8 cellular contexts compared by ENCODE assay signal in genomic region chr3:41961061-41961749, GRCh38. TPM values are rescaled to one million over a fixed set of nuclear protein-coding genes. Genes with fewer than 3 reads are reported as not detected.
A peak's percentile ranks its signal among the peaks of the same experiment; 100 is the strongest.
DNase-seq lines count a peak whose midpoint lies in the region; ATAC-seq and TF ChIP-seq lines count a peak whose summit lies in the region.

No MANE protein-coding gene starts in this region.

- peak overlapping the region; percentile 78 for H3K4me2 ChIP-seq in KMS-11

- no peaks in the 10 kb centered on the region for H3K79me2 ChIP-seq in KMS-11 (ENCODE audit: insufficient read depth, low read depth)

- H4K20me1 ChIP-seq in KMS-11 (ENCODE audit: insufficient read depth): no peaks in the 10 kb centered on the region

- no peak for TF ChIP-seq POLR2A in sigmoid colon (IDR thresholded peaks at IDR 0.05)

- peak overlapping the region; percentile 63; the same call in 1 of the 2 replicates for H3K9ac ChIP-seq in KMS-11

- TF ChIP-seq CTCF in KMS-11 (conservative IDR thresholded peaks at IDR 0.05; ENCODE audit: low read depth, low read length) (no peak), astrocyte of the spinal cord (IDR thresholded peaks at IDR 0.05; ENCODE audit: low read depth, low read length) (no peak), sigmoid colon (IDR thresholded peaks at IDR 0.05) (no peak)

- peak overlapping the region; percentile 96 for H2AFZ ChIP-seq in KMS-11 (ENCODE audit: low read depth)

- intact Hi-C loops in sigmoid colon (cut with DNase I): loop anchor here (1.0 to 10.0 kb wide), 3 partner anchors 53 to 1504 kb away; partner anchors contain the start of gene RPL14

- no peaks in the 10 kb centered on the region for H3K9me3 ChIP-seq in T-helper 17 cell (ENCODE audit: control insufficient read depth, low read length, poor library complexity, severe bottlenecking)
- no peaks in the 10 kb centered on the region for H3K9me3 ChIP-seq in sigmoid colon

- no peaks in the 10 kb centered on the region for H3K36me3 ChIP-seq in KMS-11 (ENCODE audit: insufficient read depth)
- no peaks in the 10 kb centered on the region for H3K36me3 ChIP-seq in sigmoid colon

- ATAC-seq in GM21723 (IDR thresholded peaks at IDR 0.05; ENCODE audit: unreplicated experiment) (peak; percentile 28), T-helper 17 cell (peak; percentile 56), HG02798 (IDR thresholded peaks at IDR 0.05; ENCODE audit: poor library complexity, unreplicated experiment) (no peak)

- H3K27me3 ChIP-seq in KMS-11 (ENCODE audit: insufficient read depth, low read depth) (no peaks in the 10 kb centered on the region), sigmoid colon (no peaks in the 10 kb centered on the region)

- H3K4me3 ChIP-seq in KMS-11 (IDR thresholded peaks at IDR 0.05; ENCODE audit: insufficient read depth, low read depth, low read length): peak overlapping the region; percentile 47
- peak overlapping the region; percentile 95 for H3K4me3 ChIP-seq in astrocyte of the spinal cord (ENCODE audit: low read depth, low read length)
- peak overlapping the region; percentile 91 for H3K4me3 ChIP-seq in iPS-11a (ENCODE audit: low read depth, low read length)
- H3K4me3 ChIP-seq in sigmoid colon: peak overlapping the region; percentile 79 to 97 (median 90)

- peaks cover 4% of the 10 kb centered on the region for H3K36me3 Mint-ChIP-seq in T-helper 17 cell (ENCODE audit: low read depth)

- no peaks in the 10 kb centered on the region for H3K27me3 Mint-ChIP-seq in T-helper 17 cell

- peak overlapping the region; percentile 96 for H3K27ac Mint-ChIP-seq in T-helper 17 cell

- peak overlapping the region; percentile 99 for H3K4me3 Mint-ChIP-seq in T-helper 17 cell

- peak overlapping the region; percentile 59 for H3K27ac ChIP-seq in KMS-11
- peak overlapping the region; percentile 88 to 93 (median 90) for H3K27ac ChIP-seq in sigmoid colon

- peaks cover 23% of the 10 kb centered on the region for H3K4me1 Mint-ChIP-seq in T-helper 17 cell

- WGBS in sigmoid colon, 2 donors: 0 to 1% methylated on average over 43 of the region's 43 CpGs

- in situ Hi-C loops in astrocyte of the spinal cord (cut with HindIII; ENCODE audit: low sequenced_read_pairs): no loop called here

- peaks cover 14% of the 10 kb centered on the region for H3K4me1 ChIP-seq in KMS-11 (ENCODE audit: low read depth, poor library complexity, severe bottlenecking)
- peaks cover 0 to 14% (median 10%) of the 10 kb centered on the region in 4 donors for H3K4me1 ChIP-seq in sigmoid colon

- no peak for TF ChIP-seq EP300 in sigmoid colon (IDR thresholded peaks at IDR 0.05)

- DNase-seq in DMS53 treated with DMSO at 0.1 percent for 48 hours (lab: John Stamatoyannopoulos, UW; ENCODE audit: unreplicated experiment): peak; percentile 1
- peak; percentile 46 to 52 (median 51) for DNase-seq in T-helper 17 cell
- DNase-seq in astrocyte of the spinal cord (ENCODE audit: low read depth, low spot score): peak; percentile 72
- peak; percentile 78 for DNase-seq in sigmoid colon

RNA-seq across cellular contexts. Expression of gene ULK4, which starts 0.7 kb away (rescaled TPM):
- 10 to 100 TPM; 30.5 to 31.5 TPM for total RNA-seq in T-helper 17 cell
- 10 to 100 TPM in 3 of 4 donors, 1 to 10 TPM in 1; 8.9 to 18.6 (median 16.6) TPM for total RNA-seq in sigmoid colon
- 1 to 10 TPM; 2.1 to 3.9 (median 2.4) TPM for polyA plus RNA-seq in sigmoid colon

Comparison
In these comparisons a context has a peak if more than half of its experiments do, and no peak if none do; other contexts are left out.
1. DNase-seq: peak in every context shown above with its lines; median percentile 78 in sigmoid colon; 72 in astrocyte of the spinal cord; 51 in T-helper 17 cell; 1 in DMS53 treated with DMSO at 0.1 percent for 48 hours.